8 cellular contexts compared by ENCODE assay signal in genomic region chr22:32378703-32379272, GRCh38. TPM values are rescaled to one million over a fixed set of nuclear protein-coding genes. Genes with fewer than 3 reads are reported as not detected.
DNase-seq lines count a peak whose midpoint lies in the region; ATAC-seq and TF ChIP-seq lines count a peak whose summit lies in the region.

No MANE protein-coding gene starts in this region.

- H3F3A ChIP-seq in neural progenitor cell (ENCODE audit: low read depth): no peaks in the 10 kb centered on the region

- peak; percentile 10 for DNase-seq in stimulated activated CD4-positive, alpha-beta T cell treated with anti-CD3 and anti-CD28 coated beads, Interleukin-1b, Interleukin-23, amount 100 ng/mL, for 48 hours
- no peak for DNase-seq in stimulated activated CD4-positive, alpha-beta T cell treated with anti-CD3 and anti-CD28 coated beads, Interleukin-4, amount 100 ng/mL, for 1 hour
- DNase-seq in NCI-H69 (lab: John Stamatoyannopoulos, UW): peak; percentile 70
- peak; percentile 77 for DNase-seq in ecto neural progenitor cell (ENCODE audit: low spot score)
- peak; percentile 85 for DNase-seq in neural progenitor cell (ENCODE audit: low spot score)
- no peak for DNase-seq in CD4-positive, alpha-beta T cell
- no peak for DNase-seq in COR-L47 (lab: John Stamatoyannopoulos, UW)

- no peaks in the 10 kb centered on the region for H3K36me3 Mint-ChIP-seq in neural progenitor cell
- no peaks in the 10 kb centered on the region for H3K36me3 Mint-ChIP-seq in CD4-positive, alpha-beta T cell (ENCODE audit: low read depth)

- no peaks in the 10 kb centered on the region for H3K9me3 Mint-ChIP-seq in neural progenitor cell
- no peaks in the 10 kb centered on the region for H3K9me3 Mint-ChIP-seq in CD4-positive, alpha-beta T cell

- TF ChIP-seq CTCF in neural progenitor cell (IDR thresholded peaks at IDR 0.05): peak; percentile 97
- TF ChIP-seq CTCF in CD4-positive, alpha-beta T cell (IDR thresholded peaks at IDR 0.05): no peak

- peaks cover 11% of the 10 kb centered on the region for H3K4me1 ChIP-seq in neural progenitor cell

- peak overlapping the region; percentile 27 for H2AFZ ChIP-seq in neural progenitor cell (replicated peaks)

- ATAC-seq in CD4-positive, alpha-beta T cell (ENCODE audit: poor library complexity): no peak
- no peak for ATAC-seq in GM21619 (IDR thresholded peaks at IDR 0.05; ENCODE audit: unreplicated experiment)

- H3K9ac ChIP-seq in neural progenitor cell: no peak overlapping the region

- H3K27me3 Mint-ChIP-seq in neural progenitor cell (ENCODE audit: insufficient read depth, low read depth): peaks cover 2% of the 10 kb centered on the region
- no peaks in the 10 kb centered on the region for H3K27me3 Mint-ChIP-seq in CD4-positive, alpha-beta T cell

- H3K27me3 ChIP-seq in neural progenitor cell: no peaks in the 10 kb centered on the region
- no peaks in the 10 kb centered on the region for H3K27me3 ChIP-seq in CD4-positive, alpha-beta T cell (ENCODE audit: control insufficient read depth, insufficient read depth, low read length)

- H3K27ac Mint-ChIP-seq in neural progenitor cell: no peak overlapping the region
- no peak overlapping the region for H3K27ac Mint-ChIP-seq in CD4-positive, alpha-beta T cell

- peaks cover 19% of the 10 kb centered on the region for H3K4me1 Mint-ChIP-seq in neural progenitor cell
- H3K4me1 Mint-ChIP-seq in CD4-positive, alpha-beta T cell (ENCODE audit: low read depth): no peaks in the 10 kb centered on the region

- CTCF ChIA-PET in CD4-positive, alpha-beta T cell (lab: Charles Lee): no interaction called here

- H4K20me1 ChIP-seq in neural progenitor cell (ENCODE audit: low read depth): no peaks in the 10 kb centered on the region

- H3K9me3 ChIP-seq in neural progenitor cell (ENCODE audit: low read depth): no peaks in the 10 kb centered on the region
- no peaks in the 10 kb centered on the region for H3K9me3 ChIP-seq in CD4-positive, alpha-beta T cell (ENCODE audit: control insufficient read depth, low read length)

- intact Hi-C loops in CD4-positive, alpha-beta T cell (cut with DNase I, micrococcal nuclease): no loop called here

- H3K36me3 ChIP-seq in neural progenitor cell: no peaks in the 10 kb centered on the region

- H3K27ac ChIP-seq in neural progenitor cell: no peak overlapping the region
- no peak overlapping the region for H3K27ac ChIP-seq in CD4-positive, alpha-beta T cell (ENCODE audit: low read depth, low read length)

- H3K4me3 ChIP-seq in neural progenitor cell: no peak overlapping the region

- no peak overlapping the region for H3K4me2 ChIP-seq in neural progenitor cell

- H3K79me2 ChIP-seq in neural progenitor cell (ENCODE audit: low read depth): no peaks in the 10 kb centered on the region

- no peak overlapping the region for H3K4me3 Mint-ChIP-seq in neural progenitor cell
- no peak overlapping the region for H3K4me3 Mint-ChIP-seq in CD4-positive, alpha-beta T cell

- POLR2A ChIA-PET in CD4-positive, alpha-beta T cell (lab: Charles Lee): no interaction called here

RNA-seq across cellular contexts. Expression of gene RFPL3, which starts 21.1 kb away (rescaled TPM):
- total RNA-seq in neural progenitor cell (ENCODE audit: low replicate concordance): 0.09 TPM in 1 of 2 replicates, not detected in the other
- total RNA-seq in CD4-positive, alpha-beta T cell: not detected

RNA-seq across cellular contexts. Expression of gene RTCB, which starts 33.3 kb away (rescaled TPM):
- 162 and 215 TPM in 2 replicates for total RNA-seq in neural progenitor cell (ENCODE audit: low replicate concordance)
- 10 to 100 TPM; 30.1 to 36.0 TPM for total RNA-seq in CD4-positive, alpha-beta T cell

Comparison
In these comparisons a context has a peak if more than half of its experiments do, and no peak if none do; other contexts are left out.
1. DNase-seq: peak in stimulated activated CD4-positive, alpha-beta T cell treated with anti-CD3 and anti-CD28 coated beads, Interleukin-1b, Interleukin-23, amount 100 ng/mL, for 48 hours (single experiment), NCI-H69 (single experiment), ecto neural progenitor cell (single experiment) and neural progenitor cell (single experiment); none in stimulated activated CD4-positive, alpha-beta T cell treated with anti-CD3 and anti-CD28 coated beads, Interleukin-4, amount 100 ng/mL, for 1 hour (single experiment), CD4-positive, alpha-beta T cell (0 of 10) and COR-L47 (single experiment).